ENCODE assay signal across 24 cellular contexts in the genomic region with DNA sequence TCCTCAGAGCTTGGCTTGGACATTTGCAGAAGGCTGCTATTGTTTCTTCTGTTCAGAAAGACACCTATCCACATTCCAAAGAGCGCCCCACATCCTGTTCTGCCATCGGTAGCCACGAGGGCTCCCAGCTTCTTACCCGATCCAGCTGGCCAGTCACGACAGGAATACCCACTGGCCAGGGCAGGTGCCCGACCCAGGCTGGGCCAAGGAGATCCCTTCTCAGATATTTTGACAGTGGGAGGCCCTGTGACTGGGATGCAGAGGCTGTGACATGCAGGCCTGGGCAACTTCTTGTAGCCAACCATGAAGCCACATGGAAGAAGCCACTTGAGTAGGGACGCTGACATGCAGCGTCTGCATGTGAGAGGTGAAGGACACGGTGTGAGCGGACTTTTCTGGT. TPM values are rescaled to one million over a fixed set of nuclear protein-coding genes. Genes with fewer than 3 reads are reported as not detected.
"Had no signal": no experiment of that assay in that cellular context is flagged by ENCODE, and none has a peak within 500 bp of the region (broad histone marks: within the 10 kb centered on the region; RNA-seq: fewer than 3 reads in every experiment).

No MANE protein-coding gene starts in this region.

- H3K9me3 Mint-ChIP-seq: activated CD4-positive, alpha-beta T cell treated with anti-CD3 and anti-CD28 coated beads, Interleukin-2, amount 10 ng/mL, durations not matched to agents 24 days and 14 days; activated naive CD4-positive, alpha-beta T cell treated with anti-CD3 and anti-CD28 coated beads, Interleukin-2, amount 10 ng/mL, durations not matched to agents 7 days and 5 days; activated naive CD8-positive, alpha-beta T cell treated with anti-CD3 and anti-CD28 coated beads for 36 hours; activated T-helper 17 cell treated with anti-CD3 and anti-CD28 coated beads, Interleukin-2, amount 50 U/mL, for 72 hours; T-helper 1 cell treated with Interleukin-12 subunit alpha and Interleukin-12 subunit beta and Interleukin-4 antibody, amounts not matched to agents 30 μg/mL and 1 μg/mL, for 36 hours; WTC11 had no signal

- H3K4me1 Mint-ChIP-seq: activated CD4-positive, alpha-beta T cell treated with anti-CD3 and anti-CD28 coated beads, Interleukin-2, amount 10 ng/mL, durations not matched to agents 24 days and 14 days; activated naive CD4-positive, alpha-beta T cell treated with anti-CD3 and anti-CD28 coated beads, Interleukin-2, amount 10 ng/mL, durations not matched to agents 7 days and 5 days; activated naive CD8-positive, alpha-beta T cell treated with anti-CD3 and anti-CD28 coated beads for 36 hours; activated T-helper 17 cell treated with anti-CD3 and anti-CD28 coated beads, Interleukin-2, amount 50 U/mL, for 72 hours; WTC11 had no signal

- H3K4me3 Mint-ChIP-seq: activated CD4-positive, alpha-beta T cell treated with anti-CD3 and anti-CD28 coated beads, Interleukin-2, amount 10 ng/mL, durations not matched to agents 24 days and 14 days; activated naive CD4-positive, alpha-beta T cell treated with anti-CD3 and anti-CD28 coated beads, Interleukin-2, amount 10 ng/mL, durations not matched to agents 7 days and 5 days; activated naive CD8-positive, alpha-beta T cell treated with anti-CD3 and anti-CD28 coated beads for 36 hours; activated T-helper 17 cell treated with anti-CD3 and anti-CD28 coated beads, Interleukin-2, amount 50 U/mL, for 72 hours; T-helper 1 cell treated with Interleukin-12 subunit alpha and Interleukin-12 subunit beta and Interleukin-4 antibody, amounts not matched to agents 30 μg/mL and 1 μg/mL, for 36 hours; WTC11 had no signal

- H3K27ac Mint-ChIP-seq: activated CD4-positive, alpha-beta T cell treated with anti-CD3 and anti-CD28 coated beads, Interleukin-2, amount 10 ng/mL, durations not matched to agents 24 days and 14 days; activated naive CD4-positive, alpha-beta T cell treated with anti-CD3 and anti-CD28 coated beads, Interleukin-2, amount 10 ng/mL, durations not matched to agents 7 days and 5 days; activated naive CD8-positive, alpha-beta T cell treated with anti-CD3 and anti-CD28 coated beads for 36 hours; activated T-helper 17 cell treated with anti-CD3 and anti-CD28 coated beads, Interleukin-2, amount 50 U/mL, for 72 hours; T-helper 1 cell treated with Interleukin-12 subunit alpha and Interleukin-12 subunit beta and Interleukin-4 antibody, amounts not matched to agents 30 μg/mL and 1 μg/mL, for 36 hours; WTC11 had no signal

- H3K27me3 Mint-ChIP-seq: activated naive CD8-positive, alpha-beta T cell treated with anti-CD3 and anti-CD28 coated beads for 36 hours had no signal

- DNase-seq: activated CD4-positive, alpha-beta T cell treated with anti-CD3 and anti-CD28 coated beads, Interleukin-2, amount 10 ng/mL, durations not matched to agents 24 days and 14 days; activated CD4-positive, alpha-beta T cell treated with anti-CD3 and anti-CD28 coated beads, Interleukin-2, amount 50 U/mL, for 48 hours; activated CD4-positive, CD25-positive, alpha-beta regulatory T cell treated with anti-CD3 and anti-CD28 coated beads, Interleukin-2, amount 50 U/mL, for 72 hours; activated gamma-delta T cell treated with Interleukin-2 at 50 U/mL for 16 hours; activated naive CD4-positive, alpha-beta T cell treated with anti-CD3 and anti-CD28 coated beads, Interleukin-2, amount 10 ng/mL, durations not matched to agents 7 days and 5 days; activated naive CD8-positive, alpha-beta T cell treated with anti-CD3 and anti-CD28 coated beads for 36 hours; activated T-cell treated with anti-CD3 and anti-CD28 coated beads, Interleukin-2, amount 50 U/mL, for 48 hours; central memory CD4-positive, alpha-beta T cell; MM.1S; NCI-H1105; NCI-H1436; NCI-H1694 treated with DMSO at 0.1 percent for 48 hours; NCI-H2029 treated with DMSO at 0.1 percent for 48 hours; NCI-H345; NCI-H510A; NCI-H526 treated with DMSO at 0.1 percent for 48 hours; NCI-H82; RPMI8226; SHP77 treated with DMSO at 0.1 percent for 48 hours had no signal

- ATAC-seq: activated T-helper 17 cell treated with anti-CD3 and anti-CD28 coated beads, Interleukin-2, amount 50 U/mL, for 72 hours; WTC11 had no signal

RNA-seq across cellular contexts. Expression of a gene that starts 34.5 kb away (rescaled TPM):
- total RNA-seq: activated CD4-positive, alpha-beta T cell treated with anti-CD3 and anti-CD28 coated beads, Interleukin-2, amount 10 ng/mL, durations not matched to agents 24 days and 14 days; activated naive CD8-positive, alpha-beta T cell treated with anti-CD3 and anti-CD28 coated beads for 36 hours; activated T-helper 17 cell treated with anti-CD3 and anti-CD28 coated beads, Interleukin-2, amount 50 U/mL, for 72 hours; OCI-LY7 had no signal

RNA-seq across cellular contexts. Expression of a gene that starts 57.4 kb away (rescaled TPM):
- total RNA-seq: SK-MEL-5 had no signal
